8 cellular contexts compared by ENCODE assay signal in the genomic region with DNA sequence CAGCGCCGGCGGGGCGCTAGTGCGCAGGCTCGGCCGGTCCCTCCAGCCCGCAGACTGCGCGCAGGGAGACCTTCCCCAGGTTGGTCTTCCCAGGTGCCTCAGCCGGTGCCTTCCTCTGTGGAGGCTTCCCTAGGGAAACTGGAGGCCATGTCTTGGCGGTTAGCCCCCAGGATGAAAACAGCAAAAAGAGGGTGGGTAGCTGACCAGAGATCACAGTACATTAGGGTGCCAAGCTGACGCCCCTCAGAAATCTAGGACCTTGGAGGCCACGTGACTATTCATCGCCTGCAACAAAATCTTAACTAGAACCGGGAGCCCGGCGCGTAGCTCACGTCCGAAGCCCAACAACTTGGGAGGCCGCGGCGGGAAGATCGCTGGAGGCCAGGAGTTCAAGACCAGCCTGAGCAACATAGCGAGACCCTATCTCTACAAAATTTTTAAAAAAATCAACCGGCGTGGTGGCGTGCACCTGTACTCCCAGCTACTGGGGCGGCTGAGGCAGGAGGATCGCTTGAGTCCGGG. TPM values are rescaled to one million over a fixed set of nuclear protein-coding genes. Genes with fewer than 3 reads are reported as not detected.
DNase-seq lines count a peak whose midpoint lies in the region; ATAC-seq, FAIRE-seq and TF ChIP-seq lines count a peak whose summit lies in the region.

No MANE protein-coding gene starts in this region.

- peak in 1 of 2 donors; percentile 6 for TF ChIP-seq POLR2A in tibial nerve (IDR thresholded peaks at IDR 0.05)

- H3K27ac ChIP-seq in kidney (ENCODE audit: low read depth in 2 of 2, low read length in 2 of 2) (peak overlapping the region; percentile 98 to 100), tibial nerve (peak overlapping the region; percentile 96 to 100 (median 98))

- TF ChIP-seq EP300 in tibial nerve (IDR thresholded peaks at IDR 0.05) = no peak

- peaks cover 29% of the 10 kb centered on the region for H3K4me1 Mint-ChIP-seq in activated T-cell treated with anti-CD3 and anti-CD28 coated beads, Interleukin-2, amount 50 U/mL, for 4 hours (ENCODE audit: low read depth)

- H3K9ac ChIP-seq in kidney (ENCODE audit: low read length in 2 of 2) = peak overlapping the region; percentile 55 to 90

- TF ChIP-seq CTCF in kidney (IDR thresholded peaks at IDR 0.05; ENCODE audit: borderline replicate concordance, extremely low read depth, insufficient read depth) = no peak
- TF ChIP-seq CTCF in tibial nerve (IDR thresholded peaks at IDR 0.05) = no peak

- H3K36me3 Mint-ChIP-seq in activated T-cell treated with anti-CD3 and anti-CD28 coated beads, Interleukin-2, amount 50 U/mL, for 4 hours (ENCODE audit: insufficient read depth) = peaks cover 11% of the 10 kb centered on the region
- peaks cover 11 to 18% of the 10 kb centered on the region in 2 donors for H3K36me3 Mint-ChIP-seq in activated naive CD4-positive, alpha-beta T cell treated with anti-CD3 and anti-CD28 coated beads, Interleukin-2, amount 50 U/mL, for 72 hours

- no peak for ATAC-seq in activated T-cell treated with anti-CD3 and anti-CD28 coated beads, Interleukin-2, amount 50 U/mL, for 4 hours
- no peak for ATAC-seq in activated naive CD4-positive, alpha-beta T cell treated with anti-CD3 and anti-CD28 coated beads, Interleukin-2, amount 50 U/mL, for 72 hours
- no peak for ATAC-seq in HG03097 (IDR thresholded peaks at IDR 0.05; ENCODE audit: low FRiP score, unreplicated experiment)

- H3K27me3 Mint-ChIP-seq in activated T-cell treated with anti-CD3 and anti-CD28 coated beads, Interleukin-2, amount 50 U/mL, for 4 hours (ENCODE audit: low read depth) = no peaks in the 10 kb centered on the region

- peaks cover 12 to 17% of the 10 kb centered on the region in 2 donors for H3K4me1 ChIP-seq in kidney (ENCODE audit: control insufficient read depth in 1 of 2, insufficient read depth in 1 of 2, low read depth in 1 of 2, low read length in 2 of 2)
- peaks cover 0 to 66% (median 21%) of the 10 kb centered on the region in 4 donors for H3K4me1 ChIP-seq in tibial nerve

- peak overlapping the region; percentile 87 to 95 for H3K27ac Mint-ChIP-seq in activated naive CD4-positive, alpha-beta T cell treated with anti-CD3 and anti-CD28 coated beads, Interleukin-2, amount 50 U/mL, for 72 hours

- H3K4me3 Mint-ChIP-seq in activated T-cell treated with anti-CD3 and anti-CD28 coated beads, Interleukin-2, amount 50 U/mL, for 4 hours = peak overlapping the region; percentile 98

- H3K4me3 ChIP-seq in kidney (ENCODE audit: low read length in 2 of 2) (peak overlapping the region; percentile 86 to 99), tibial nerve (peak overlapping the region; percentile 74 to 96 (median 85))

- peaks cover 0 to 3% of the 10 kb centered on the region in 2 donors for H3K36me3 ChIP-seq in kidney (ENCODE audit: control insufficient read depth in 1 of 2, insufficient read depth in 2 of 2, low read length in 2 of 2)
- peaks cover 0 to 39% (median 0%) of the 10 kb centered on the region in 3 donors for H3K36me3 ChIP-seq in tibial nerve

- whole genome bisulfite sequencing in tibial nerve, 2 donors = 35 to 36% methylated on average over 18 to 32 of the region's 32 CpGs

- H3K9me3 ChIP-seq in kidney (ENCODE audit: control insufficient read depth in 1 of 2, low read length in 2 of 2) (no peaks in the 10 kb centered on the region), tibial nerve (no peaks in the 10 kb centered on the region)

- no peaks in the 10 kb centered on the region for H3K27me3 ChIP-seq in tibial nerve

- no peak for DNase-seq in activated T-cell treated with anti-CD3 and anti-CD28 coated beads, Interleukin-2, amount 50 U/mL, for 4 hours
- DNase-seq in activated T-cell treated with anti-CD3 and anti-CD28 coated beads, Interleukin-2, amount 50 U/mL, for 48 hours = no peak
- DNase-seq in activated naive CD4-positive, alpha-beta T cell treated with anti-CD3 and anti-CD28 coated beads, Interleukin-2, amount 50 U/mL, for 72 hours (ENCODE audit: low spot score in 2 of 2) = no peak
- DNase-seq in kidney = no peak
- no peak for DNase-seq in tibial nerve (ENCODE audit: low spot score in 2 of 2)
- DNase-seq in NK-92 treated with Interleukin-12 subunit alpha and Interleukin-12 subunit beta, amount 100 ng/mL, for 24 hours (lab: John Stamatoyannopoulos, UW) = no peak
- DNase-seq in posterior cingulate gyrus = no peak

- no peaks in the 10 kb centered on the region for H3K9me3 Mint-ChIP-seq in activated T-cell treated with anti-CD3 and anti-CD28 coated beads, Interleukin-2, amount 50 U/mL, for 4 hours
- H3K9me3 Mint-ChIP-seq in activated naive CD4-positive, alpha-beta T cell treated with anti-CD3 and anti-CD28 coated beads, Interleukin-2, amount 50 U/mL, for 72 hours = no peaks in the 10 kb centered on the region

- no peak for FAIRE-seq in kidney (lab: Jason Lieb, UNC)

- intact Hi-C loops in kidney (cut with DNase I) = no loop called here
- intact Hi-C loops in posterior cingulate gyrus (cut with DNase I) = loop anchor here (2.0 kb wide), 1 partner anchor 28 kb away; the partner anchor contains the start of gene PLOD3

RNA-seq across cellular contexts. Expression of gene FIS1, which starts 0.3 kb away (rescaled TPM):
- total RNA-seq in activated T-cell treated with anti-CD3 and anti-CD28 coated beads, Interleukin-2, amount 50 U/mL, for 4 hours = 100 to 1,000 TPM; 126 to 148 (median 136) TPM
- total RNA-seq in activated naive CD4-positive, alpha-beta T cell treated with anti-CD3 and anti-CD28 coated beads, Interleukin-2, amount 50 U/mL, for 72 hours = 10 to 100 TPM; 70.0 to 74.8 TPM
- total RNA-seq in kidney = 180 TPM
- 472 TPM for polyA plus RNA-seq in kidney (ENCODE audit: insufficient read depth, low read depth, low replicate concordance)
- 100 to 1,000 TPM; 235 to 371 (median 348) TPM for total RNA-seq in tibial nerve

RNA-seq across cellular contexts. Expression of gene CLDN15, which starts 7.6 kb away (rescaled TPM):
- total RNA-seq in activated T-cell treated with anti-CD3 and anti-CD28 coated beads, Interleukin-2, amount 50 U/mL, for 4 hours = 10 to 100 TPM; 15.6 to 18.5 (median 17.6) TPM
- 10 to 100 TPM; 17.3 to 26.1 TPM for total RNA-seq in activated naive CD4-positive, alpha-beta T cell treated with anti-CD3 and anti-CD28 coated beads, Interleukin-2, amount 50 U/mL, for 72 hours
- total RNA-seq in kidney (11.9 TPM), tibial nerve (10 to 100 TPM; 12.0 to 34.8 (median 25.6) TPM)
- polyA plus RNA-seq in kidney (ENCODE audit: insufficient read depth, low read depth, low replicate concordance) = 13.3 TPM

RNA-seq across cellular contexts. Expression of gene ZNHIT1, which starts 27.2 kb away (rescaled TPM):
- total RNA-seq in activated T-cell treated with anti-CD3 and anti-CD28 coated beads, Interleukin-2, amount 50 U/mL, for 4 hours = 10 to 100 TPM; 50.4 to 55.0 (median 53.2) TPM
- 10 to 100 TPM; 49.9 to 50.3 TPM for total RNA-seq in activated naive CD4-positive, alpha-beta T cell treated with anti-CD3 and anti-CD28 coated beads, Interleukin-2, amount 50 U/mL, for 72 hours
- 74.9 TPM for total RNA-seq in kidney
- 208 TPM for polyA plus RNA-seq in kidney (ENCODE audit: insufficient read depth, low read depth, low replicate concordance)
- total RNA-seq in tibial nerve = 100 to 1,000 TPM in 2 of 4 donors, 10 to 100 TPM in 2; 90.5 to 113 (median 99.3) TPM

RNA-seq across cellular contexts. Expression of gene PLOD3, which starts 27.8 kb away (rescaled TPM):
- total RNA-seq in activated T-cell treated with anti-CD3 and anti-CD28 coated beads, Interleukin-2, amount 50 U/mL, for 4 hours = 10 to 100 TPM; 30.1 to 38.9 (median 33.2) TPM
- 10 to 100 TPM; 44.7 to 53.5 TPM for total RNA-seq in activated naive CD4-positive, alpha-beta T cell treated with anti-CD3 and anti-CD28 coated beads, Interleukin-2, amount 50 U/mL, for 72 hours
- total RNA-seq in kidney (78.8 TPM), tibial nerve (10 to 100 TPM; 42.8 to 82.2 (median 57.8) TPM)
- 53.5 TPM for polyA plus RNA-seq in kidney (ENCODE audit: insufficient read depth, low read depth, low replicate concordance)

RNA-seq across cellular contexts. Expression of gene MOGAT3, which starts 44.4 kb away (rescaled TPM):
- not detected for total RNA-seq in activated T-cell treated with anti-CD3 and anti-CD28 coated beads, Interleukin-2, amount 50 U/mL, for 4 hours
- not detected for total RNA-seq in activated naive CD4-positive, alpha-beta T cell treated with anti-CD3 and anti-CD28 coated beads, Interleukin-2, amount 50 U/mL, for 72 hours
- total RNA-seq in kidney (0.25 TPM), tibial nerve (not detected)
- polyA plus RNA-seq in kidney (ENCODE audit: insufficient read depth, low read depth, low replicate concordance) = 0.37 TPM
